ENCODE assay signal across 27 cellular contexts in genomic region chr14:33134975-33135374, GRCh38.
"Had no signal": no experiment of that assay in that cellular context is flagged by ENCODE, and none has a peak within 500 bp of the region (broad histone marks: within the 10 kb centered on the region; RNA-seq: fewer than 3 reads in every experiment).

No MANE protein-coding gene starts in this region.

- H3K9me3 Mint-ChIP-seq: mesothelial cell of epicardium, nephron progenitor cell, neural progenitor cell had no signal

- H3K27ac Mint-ChIP-seq: mesothelial cell of epicardium; naive B cell; natural killer cell; nephron progenitor cell; neural progenitor cell; progenitor cell of endocrine pancreas; stimulated activated effector memory CD8-positive, alpha-beta T cell treated with anti-CD3 and anti-CD28 coated beads, Interleukin-12 subunit alpha, Interleukin-12 subunit beta, amount 100 ng/mL, for 72 hours; stimulated activated naive CD8-positive, alpha-beta T cell treated with anti-CD3 and anti-CD28 coated beads, Interleukin-15, Interleukin-2, amounts not matched to agents 100 ng/mL and 50 ng/mL, for 24 hours had no signal

- H3K27ac ChIP-seq: left ventricle myocardium inferior, neural progenitor cell, neutrophil, right atrium auricular region, skin epidermis, suprapubic skin, thoracic aorta, tibial artery, upper lobe of right lung had no signal

- FAIRE-seq: urothelium cell line had no signal

- H3K4me1 Mint-ChIP-seq: naive B cell; natural killer cell; nephron progenitor cell; stimulated activated effector memory CD8-positive, alpha-beta T cell treated with anti-CD3 and anti-CD28 coated beads, Interleukin-12 subunit alpha, Interleukin-12 subunit beta, amount 100 ng/mL, for 72 hours had no signal

- H3K27me3 Mint-ChIP-seq: naive B cell; stimulated activated naive CD8-positive, alpha-beta T cell treated with anti-CD3 and anti-CD28 coated beads, Interleukin-15, Interleukin-2, amounts not matched to agents 100 ng/mL and 50 ng/mL, for 24 hours had no signal

- H3K9ac ChIP-seq: neural progenitor cell had no signal

- H3K27me3 ChIP-seq: neural progenitor cell, neutrophil, right atrium auricular region, suprapubic skin, tibial artery, upper lobe of right lung had no signal

- H3K4me3 ChIP-seq: left ventricle myocardium inferior, lung, neural progenitor cell, right atrium auricular region, skin epidermis, suprapubic skin, thoracic aorta, tibial artery, upper lobe of right lung had no signal

- H3K4me2 ChIP-seq: neural progenitor cell had no signal

- H2AFZ ChIP-seq: neural progenitor cell had no signal

- H3K4me3 Mint-ChIP-seq: mesothelial cell of epicardium; naive B cell; natural killer cell; nephron progenitor cell; neural progenitor cell; stimulated activated effector memory CD8-positive, alpha-beta T cell treated with anti-CD3 and anti-CD28 coated beads, Interleukin-12 subunit alpha, Interleukin-12 subunit beta, amount 100 ng/mL, for 72 hours; stimulated activated naive CD8-positive, alpha-beta T cell treated with anti-CD3 and anti-CD28 coated beads, Interleukin-15, Interleukin-2, amounts not matched to agents 100 ng/mL and 50 ng/mL, for 24 hours had no signal

- ATAC-seq: natural killer cell; sciatic nerve; stimulated activated effector memory CD8-positive, alpha-beta T cell treated with anti-CD3 and anti-CD28 coated beads, Interleukin-12 subunit alpha, Interleukin-12 subunit beta, amount 100 ng/mL, for 72 hours; upper lobe of right lung had no signal

- H3K36me3 ChIP-seq: left ventricle myocardium inferior, neural progenitor cell, neutrophil, right atrium auricular region, suprapubic skin, thoracic aorta, tibial artery, upper lobe of right lung had no signal

- H3K9me3 ChIP-seq: left ventricle myocardium inferior, neutrophil, right atrium auricular region, suprapubic skin, thoracic aorta, tibial artery, upper lobe of right lung had no signal

- H3K4me1 ChIP-seq: left ventricle myocardium inferior, neural progenitor cell, right atrium auricular region, suprapubic skin, tibial artery, upper lobe of right lung had no signal

- DNase-seq: islet precursor cell; left ventricle myocardium inferior; mesendoderm; naive B cell; natural killer cell; nephron progenitor cell; occipital lobe; stimulated activated CD4-positive, alpha-beta T cell treated with anti-CD3 and anti-CD28 coated beads, Interleukin-12 subunit alpha, Interleukin-12 subunit beta, amount 100 ng/mL, for 4 hours; stimulated activated CD4-positive, alpha-beta T cell treated with anti-CD3 and anti-CD28 coated beads, Interleukin-15, amount 100 ng/mL, for 24 hours; stimulated activated CD4-positive, alpha-beta T cell treated with anti-CD3 and anti-CD28 coated beads, Interleukin-4, amount 100 ng/mL, for 24 hours; stimulated activated naive CD4-positive, alpha-beta T cell; tibial artery; trophoblast cell; upper lobe of right lung had no signal

- H3K36me3 Mint-ChIP-seq: mesothelial cell of epicardium; naive B cell; natural killer cell; neural progenitor cell; stimulated activated effector memory CD8-positive, alpha-beta T cell treated with anti-CD3 and anti-CD28 coated beads, Interleukin-12 subunit alpha, Interleukin-12 subunit beta, amount 100 ng/mL, for 72 hours had no signal
